ENCODE assay signal across 9 cellular contexts in the genomic region with DNA sequence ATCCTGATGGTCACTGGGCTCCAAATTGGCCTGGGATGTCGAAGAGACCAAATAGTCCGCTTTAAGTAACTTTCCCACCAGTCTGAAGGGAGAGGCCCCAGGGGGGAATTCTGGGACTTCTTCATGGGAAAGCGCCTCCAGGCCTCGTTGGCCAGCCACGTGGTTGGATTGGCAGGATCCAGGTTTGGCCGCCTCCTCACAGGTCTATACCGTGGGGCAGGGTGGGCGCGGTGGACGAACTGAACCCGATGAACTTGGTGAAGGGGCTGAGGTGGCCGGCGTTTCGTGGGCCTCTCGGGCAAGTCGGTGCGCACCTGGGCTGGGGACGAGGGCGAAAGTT. TPM values are rescaled to one million over a fixed set of nuclear protein-coding genes. Genes with fewer than 3 reads are reported as not detected.
A peak's percentile ranks its signal among the peaks of the same experiment; 100 is the strongest.
DNase-seq lines count a peak whose midpoint lies in the region; ATAC-seq, FAIRE-seq and TF ChIP-seq lines count a peak whose summit lies in the region.
"Had no signal": no experiment of that assay in that cellular context is flagged by ENCODE, and none has a peak within 500 bp of the region (broad histone marks: within the 10 kb centered on the region; RNA-seq: fewer than 3 reads in every experiment).

No MANE protein-coding gene starts in this region.

- H3K4me1 Mint-ChIP-seq in activated naive CD4-positive, alpha-beta T cell treated with anti-CD3 and anti-CD28 coated beads, Interleukin-2, amount 10 ng/mL, durations not matched to agents 7 days and 5 days, result peaks cover 12% of the 10 kb centered on the region
- peaks cover 10% of the 10 kb centered on the region for H3K4me1 Mint-ChIP-seq in brain

- H3K27ac Mint-ChIP-seq in activated naive CD4-positive, alpha-beta T cell treated with anti-CD3 and anti-CD28 coated beads, Interleukin-2, amount 10 ng/mL, durations not matched to agents 7 days and 5 days, result no peak overlapping the region
- H3K27ac Mint-ChIP-seq in brain, result no peak overlapping the region

- no peak overlapping the region for H3K27ac ChIP-seq in testis
- H3K27ac ChIP-seq: C4-2B had no signal

- 11 to 12% methylated on average over 19 of the region's 19 CpGs for WGBS in testis, 2 donors

- intact Hi-C loops in testis (cut with DNase I; ENCODE audit: low total_unique reads), result no loop called here

- H3K27me3 ChIP-seq in kidney epithelial cell (ENCODE audit: control insufficient read depth, insufficient read depth, low read length) (peaks cover 25% of the 10 kb centered on the region), testis (no peaks in the 10 kb centered on the region)

- CTCF ChIA-PET in activated naive CD4-positive, alpha-beta T cell treated with anti-CD3 and anti-CD28 coated beads, Interleukin-2, amount 10 ng/mL, durations not matched to agents 7 days and 5 days (lab: Charles Lee), result interaction anchor here (0.6 to 2.4 kb wide), 8 partner anchors 11 to 987 kb away, joined by 3 to 10 read pairs (median 3); no protein-coding TSS in a partner anchor

- no peak for TF ChIP-seq CTCF in brain (conservative IDR thresholded peaks at IDR 0.05)
- TF ChIP-seq CTCF in kidney epithelial cell (IDR thresholded peaks at IDR 0.05; ENCODE audit: insufficient read depth, low read length, poor library complexity, severe bottlenecking), result no peak
- TF ChIP-seq CTCF in testis (IDR thresholded peaks at IDR 0.05), result no peak

- no peaks in the 10 kb centered on the region for H3K9me3 ChIP-seq in testis

- H3K36me3 ChIP-seq in kidney epithelial cell (ENCODE audit: control insufficient read depth, insufficient read depth, low read length) (no peaks in the 10 kb centered on the region), testis (ENCODE audit: low read depth, missing control alignments) (no peaks in the 10 kb centered on the region)

- H3K27me3 Mint-ChIP-seq in activated naive CD4-positive, alpha-beta T cell treated with anti-CD3 and anti-CD28 coated beads, Interleukin-2, amount 10 ng/mL, durations not matched to agents 7 days and 5 days, result peaks cover 59% of the 10 kb centered on the region
- peaks cover 89% of the 10 kb centered on the region for H3K27me3 Mint-ChIP-seq in brain

- peaks cover 3% of the 10 kb centered on the region for H3K9me3 Mint-ChIP-seq in activated naive CD4-positive, alpha-beta T cell treated with anti-CD3 and anti-CD28 coated beads, Interleukin-2, amount 10 ng/mL, durations not matched to agents 7 days and 5 days
- H3K9me3 Mint-ChIP-seq in brain, result peaks cover 2 to 14% (median 9%) of the 10 kb centered on the region in 5 experiments

- no peaks in the 10 kb centered on the region for H3K36me3 Mint-ChIP-seq in activated naive CD4-positive, alpha-beta T cell treated with anti-CD3 and anti-CD28 coated beads, Interleukin-2, amount 10 ng/mL, durations not matched to agents 7 days and 5 days
- H3K36me3 Mint-ChIP-seq in brain, result no peaks in the 10 kb centered on the region

- peak overlapping the region; percentile 44 for H3K4me3 ChIP-seq in kidney epithelial cell (ENCODE audit: low read depth, low read length)
- H3K4me3 ChIP-seq in testis, result peak overlapping the region; percentile 38 to 54

- ATAC-seq in HG03175 (IDR thresholded peaks at IDR 0.05; ENCODE audit: unreplicated experiment), result no peak

- H3K4me3 Mint-ChIP-seq in activated naive CD4-positive, alpha-beta T cell treated with anti-CD3 and anti-CD28 coated beads, Interleukin-2, amount 10 ng/mL, durations not matched to agents 7 days and 5 days, result peak overlapping the region; percentile 73
- peak overlapping the region; percentile 77 to 91 (median 88) for H3K4me3 Mint-ChIP-seq in brain

- TF ChIP-seq POLR2A in testis (IDR thresholded peaks at IDR 0.05), result no peak

- FAIRE-seq in RCC 7860 (lab: Jason Lieb, UNC), result no peak

- no peaks in the 10 kb centered on the region for H3K4me1 ChIP-seq in testis

- DNase-seq in activated naive CD4-positive, alpha-beta T cell treated with anti-CD3 and anti-CD28 coated beads, Interleukin-2, amount 10 ng/mL, durations not matched to agents 7 days and 5 days, result no peak
- no peak for DNase-seq in activated naive CD4-positive, alpha-beta T cell treated with Interleukin-2 at 50 U/mL for 16 hours
- DNase-seq in kidney epithelial cell (ENCODE audit: low read depth) (no peak), testis (no peak), RCC 7860 (ENCODE audit: low spot score) (no peak), DMS153 treated with DMSO at 0.1 percent for 48 hours (lab: John Stamatoyannopoulos, UW; ENCODE audit: unreplicated experiment) (no peak)

RNA-seq across cellular contexts. Expression of gene POM121L2, which starts 0.3 kb away (rescaled TPM):
- polyA plus RNA-seq in brain (ENCODE audit: insufficient read depth, low read depth, low replicate concordance) (not detected), testis (ENCODE audit: insufficient read depth, low read depth, low replicate concordance) (18.4 TPM)
- total RNA-seq in kidney epithelial cell (not detected in 2 replicates), testis (1 to 10 TPM; 4.2 to 5.1 TPM)
